ENCODE assay signal across 8 cellular contexts in genomic region chr14:75981826-75982723, GRCh38. TPM values are rescaled to one million over a fixed set of nuclear protein-coding genes. Genes with fewer than 3 reads are reported as not detected.
DNase-seq lines count a peak whose midpoint lies in the region; ATAC-seq and TF ChIP-seq lines count a peak whose summit lies in the region.

TSS of gene TGFB3 (minus strand) at chr14:75981995. CDS start at chr14:75980893, 1,102 bp downstream.

- H3K4me3 ChIP-seq in colonic mucosa: peak within 1 kb of the TSS; percentile 83

- H3K4me1 Mint-ChIP-seq in activated CD4-positive, alpha-beta T cell treated with anti-CD3 and anti-CD28 coated beads, Interleukin-2, amount 10 ng/mL, durations not matched to agents 24 days and 14 days: peaks cover 40% of the 10 kb centered on the region

- H3K4me3 Mint-ChIP-seq in activated CD4-positive, alpha-beta T cell treated with anti-CD3 and anti-CD28 coated beads, Interleukin-2, amount 10 ng/mL, durations not matched to agents 24 days and 14 days: peak within 1 kb of the TSS; percentile 84

- no peaks in the 10 kb centered on the region for H3K9me3 Mint-ChIP-seq in activated CD4-positive, alpha-beta T cell treated with anti-CD3 and anti-CD28 coated beads, Interleukin-2, amount 10 ng/mL, durations not matched to agents 24 days and 14 days

- peak; percentile 44 for TF ChIP-seq CTCF in colonic mucosa (IDR thresholded peaks at IDR 0.05)

- peak within 1 kb of the TSS; percentile 70 to 81 for H3K9ac ChIP-seq in colonic mucosa (ENCODE audit: low read depth in 2 of 2, low read length in 2 of 2)

- DNase-seq in NCI-H510A treated with DMSO at 0.1 percent for 48 hours (lab: John Stamatoyannopoulos, UW) (peak; percentile 80), colonic mucosa (peak; percentile 88), left kidney (ENCODE audit: low read depth, low spot score) (peak; percentile 96)
- peak; percentile 94 for DNase-seq in activated CD4-positive, alpha-beta T cell treated with anti-CD3 and anti-CD28 coated beads, Interleukin-2, amount 10 ng/mL, durations not matched to agents 24 days and 14 days
- DNase-seq in stimulated activated CD4-positive, alpha-beta T cell treated with anti-CD3 and anti-CD28 coated beads, Interleukin-1b, Interleukin-23, amount 100 ng/mL, for 1 hour (ENCODE audit: low read depth in 2 of 2): peak; percentile 45 to 62

- ATAC-seq in GM18498 (IDR thresholded peaks at IDR 0.05; ENCODE audit: unreplicated experiment): peak; percentile 47
- peak; percentile 57 for ATAC-seq in HG03354 (IDR thresholded peaks at IDR 0.05; ENCODE audit: poor library complexity, severe bottlenecking, unreplicated experiment)
- ATAC-seq in HG03457 (IDR thresholded peaks at IDR 0.05; ENCODE audit: unreplicated experiment): no peak

- peak within 1 kb of the TSS; percentile 80 for H3K27ac Mint-ChIP-seq in activated CD4-positive, alpha-beta T cell treated with anti-CD3 and anti-CD28 coated beads, Interleukin-2, amount 10 ng/mL, durations not matched to agents 24 days and 14 days

- H3K27ac ChIP-seq in colonic mucosa: peak within 1 kb of the TSS; percentile 86

- H3K27me3 ChIP-seq in colonic mucosa: no peaks in the 10 kb centered on the region

- H3K4me1 ChIP-seq in colonic mucosa: peaks cover 10% of the 10 kb centered on the region

- intact Hi-C loops in activated CD4-positive, alpha-beta T cell treated with anti-CD3 and anti-CD28 coated beads, Interleukin-2, amount 10 ng/mL, durations not matched to agents 24 days and 14 days (cut with micrococcal nuclease): loop anchor here (1.0 to 10.0 kb wide), 5 partner anchors 76 to 405 kb away; partner anchors contain the start of genes ERG28, GPATCH2L and TTLL5
- intact Hi-C loops in colonic mucosa (cut with DNase I): loop anchor here (2.0 to 5.0 kb wide), 4 partner anchors 75 to 405 kb away; partner anchors contain the start of gene FLVCR2

- no peaks in the 10 kb centered on the region for H3K36me3 ChIP-seq in colonic mucosa

- peaks cover 2% of the 10 kb centered on the region for H3K36me3 Mint-ChIP-seq in activated CD4-positive, alpha-beta T cell treated with anti-CD3 and anti-CD28 coated beads, Interleukin-2, amount 10 ng/mL, durations not matched to agents 24 days and 14 days (ENCODE audit: low read depth)

- peaks cover 14% of the 10 kb centered on the region for H3K27me3 Mint-ChIP-seq in activated CD4-positive, alpha-beta T cell treated with anti-CD3 and anti-CD28 coated beads, Interleukin-2, amount 10 ng/mL, durations not matched to agents 24 days and 14 days

- no peaks in the 10 kb centered on the region for H3K9me3 ChIP-seq in colonic mucosa

RNA-seq across cellular contexts. Expression of gene TGFB3, which starts in this region (rescaled TPM):
- 2.4 and 3.6 TPM in 2 replicates for total RNA-seq in activated CD4-positive, alpha-beta T cell treated with anti-CD3 and anti-CD28 coated beads, Interleukin-2, amount 10 ng/mL, durations not matched to agents 24 days and 14 days
- total RNA-seq in colonic mucosa: 1 to 10 TPM; 3.9 to 6.5 TPM
